Comparison of ENCODE assay signal across 13 cellular contexts in genomic region chr1:30762931-30763653, GRCh38. TPM values are rescaled to one million over a fixed set of nuclear protein-coding genes. Genes with fewer than 3 reads are reported as not detected.
A peak's percentile ranks its signal among the peaks of the same experiment; 100 is the strongest.
DNase-seq lines count a peak whose midpoint lies in the region; ATAC-seq lines count a peak whose summit lies in the region.
"Had no signal": no experiment of that assay in that cellular context is flagged by ENCODE, and none has a peak within 500 bp of the region (broad histone marks: within the 10 kb centered on the region; RNA-seq: fewer than 3 reads in every experiment).

No MANE protein-coding gene starts in this region.

- no peak overlapping the region for H3K4me3 Mint-ChIP-seq in activated naive CD4-positive, alpha-beta T cell treated with anti-CD3 and anti-CD28 coated beads for 36 hours
- H3K4me3 Mint-ChIP-seq in activated T-helper 17 cell treated with anti-CD3 and anti-CD28 coated beads, Interleukin-2, amount 50 U/mL, for 72 hours, result peak overlapping the region; percentile 4
- H3K4me3 Mint-ChIP-seq in naive B cell, result peak overlapping the region; percentile 54 to 91 (median 82)

- H3K9me3 Mint-ChIP-seq in activated naive CD4-positive, alpha-beta T cell treated with anti-CD3 and anti-CD28 coated beads for 36 hours, result no peaks in the 10 kb centered on the region
- no peaks in the 10 kb centered on the region for H3K9me3 Mint-ChIP-seq in activated T-helper 17 cell treated with anti-CD3 and anti-CD28 coated beads, Interleukin-2, amount 50 U/mL, for 72 hours
- no peaks in the 10 kb centered on the region for H3K9me3 Mint-ChIP-seq in naive B cell

- H3K4me3 ChIP-seq in thymus (ENCODE audit: low read length), result no peak overlapping the region

- H3K27me3 ChIP-seq in thymus (ENCODE audit: control insufficient read depth, insufficient read depth), result no peaks in the 10 kb centered on the region

- intact Hi-C loops in activated naive CD4-positive, alpha-beta T cell treated with anti-CD3 and anti-CD28 coated beads for 36 hours (cut with micrococcal nuclease), result loop anchor here (5.0 kb wide), 1 partner anchor 1574 kb away; the partner anchor contains the start of gene MARCKSL1

- peak overlapping the region; percentile 47 for H3K27ac ChIP-seq in thymus (ENCODE audit: low read depth)

- no peak for DNase-seq in activated naive CD4-positive, alpha-beta T cell treated with anti-CD3 and anti-CD28 coated beads for 36 hours
- no peak for DNase-seq in activated naive CD4-positive, alpha-beta T cell (lab: John Stamatoyannopoulos, UW)
- DNase-seq in naive B cell (no peak), AG08395 (ENCODE audit: low spot score) (no peak), activated gamma-delta T cell (lab: John Stamatoyannopoulos, UW) (no peak), NCI-H2227 treated with DMSO at 0.1 percent for 48 hours (lab: John Stamatoyannopoulos, UW) (no peak)
- DNase-seq: AML-193, NCI-H1105 treated with DMSO at 0.1 percent for 48 hours, NCI-H69, retina had no signal

- H3K9me3 ChIP-seq in thymus (ENCODE audit: control insufficient read depth), result no peaks in the 10 kb centered on the region

- no peaks in the 10 kb centered on the region for H3K36me3 ChIP-seq in thymus (ENCODE audit: control insufficient read depth, insufficient read depth)

- H3K27ac Mint-ChIP-seq in activated naive CD4-positive, alpha-beta T cell treated with anti-CD3 and anti-CD28 coated beads for 36 hours, result peak overlapping the region; percentile 82
- H3K27ac Mint-ChIP-seq in activated T-helper 17 cell treated with anti-CD3 and anti-CD28 coated beads, Interleukin-2, amount 50 U/mL, for 72 hours, result peak overlapping the region; percentile 32
- H3K27ac Mint-ChIP-seq in naive B cell, result peak overlapping the region; percentile 88 to 97 (median 96)

- peaks cover 77% of the 10 kb centered on the region for H3K4me1 Mint-ChIP-seq in activated naive CD4-positive, alpha-beta T cell treated with anti-CD3 and anti-CD28 coated beads for 36 hours (ENCODE audit: low read depth)
- peaks cover 35% of the 10 kb centered on the region for H3K4me1 Mint-ChIP-seq in activated T-helper 17 cell treated with anti-CD3 and anti-CD28 coated beads, Interleukin-2, amount 50 U/mL, for 72 hours
- peaks cover 55 to 83% (median 77%) of the 10 kb centered on the region in 3 donors for H3K4me1 Mint-ChIP-seq in naive B cell

- 88% methylated on average over 7 of the region's 7 CpGs for WGBS in thymus

- H3K4me1 ChIP-seq in thymus (ENCODE audit: control insufficient read depth, insufficient read depth, low read length), result peaks cover 52% of the 10 kb centered on the region

- H3K36me3 Mint-ChIP-seq in activated naive CD4-positive, alpha-beta T cell treated with anti-CD3 and anti-CD28 coated beads for 36 hours (ENCODE audit: low read depth), result no peaks in the 10 kb centered on the region
- H3K36me3 Mint-ChIP-seq in activated T-helper 17 cell treated with anti-CD3 and anti-CD28 coated beads, Interleukin-2, amount 50 U/mL, for 72 hours (ENCODE audit: low read depth), result no peaks in the 10 kb centered on the region
- no peaks in the 10 kb centered on the region for H3K36me3 Mint-ChIP-seq in naive B cell

- CTCF ChIA-PET in activated naive CD4-positive, alpha-beta T cell treated with anti-CD3 and anti-CD28 coated beads for 36 hours (lab: Charles Lee), result interaction anchor here (0.8 to 4.4 kb wide), 3 partner anchors 8 to 43 kb away, joined by 3 to 46 read pairs (median 39); no protein-coding TSS in a partner anchor

- H3K27me3 Mint-ChIP-seq in activated naive CD4-positive, alpha-beta T cell treated with anti-CD3 and anti-CD28 coated beads for 36 hours (ENCODE audit: low read depth), result no peaks in the 10 kb centered on the region
- H3K27me3 Mint-ChIP-seq in activated T-helper 17 cell treated with anti-CD3 and anti-CD28 coated beads, Interleukin-2, amount 50 U/mL, for 72 hours, result no peaks in the 10 kb centered on the region
- H3K27me3 Mint-ChIP-seq in naive B cell, result no peaks in the 10 kb centered on the region

- ATAC-seq in activated T-helper 17 cell treated with anti-CD3 and anti-CD28 coated beads, Interleukin-2, amount 50 U/mL, for 72 hours (replicated peaks), result no peak
- ATAC-seq in naive B cell (ENCODE audit: low read depth in 2 of 2), result no peak

RNA-seq across cellular contexts. Expression of gene LAPTM5, which starts 5.5 kb away (rescaled TPM):
- total RNA-seq in activated naive CD4-positive, alpha-beta T cell treated with anti-CD3 and anti-CD28 coated beads for 36 hours, result 100 to 1,000 TPM; 205 to 208 TPM
- total RNA-seq in activated T-helper 17 cell treated with anti-CD3 and anti-CD28 coated beads, Interleukin-2, amount 50 U/mL, for 72 hours, result 100 to 1,000 TPM; 316 to 333 TPM
- polyA plus RNA-seq in naive B cell (ENCODE audit: low read depth in 6 of 6) (1,000 to 10,000 TPM; 1,442 to 2,525 (median 1,701) TPM), thymus (364 TPM)

RNA-seq across cellular contexts. Expression of gene MATN1, which starts 39.7 kb away (rescaled TPM):
- under 1 TPM; 0.36 to 0.37 TPM for total RNA-seq in activated naive CD4-positive, alpha-beta T cell treated with anti-CD3 and anti-CD28 coated beads for 36 hours
- total RNA-seq in activated T-helper 17 cell treated with anti-CD3 and anti-CD28 coated beads, Interleukin-2, amount 50 U/mL, for 72 hours, result under 1 TPM; 0.26 to 0.52 TPM
- polyA plus RNA-seq in naive B cell (ENCODE audit: low read depth in 6 of 6) (1 to 10 TPM in 2 of 6 donors, under 1 TPM in 4; 0.21 to 3.1 (median 0.39) TPM), thymus (0.27 TPM)
- polyA plus RNA-seq: liver had no signal

Comparison
In these comparisons a context has a peak if more than half of its experiments do, and no peak if none do; other contexts are left out.
1. H3K27ac Mint-ChIP-seq: peak in every context shown above with its lines; median percentile 96 in naive B cell; 82 in activated naive CD4-positive, alpha-beta T cell treated with anti-CD3 and anti-CD28 coated beads for 36 hours; 32 in activated T-helper 17 cell treated with anti-CD3 and anti-CD28 coated beads, Interleukin-2, amount 50 U/mL, for 72 hours.